26 cellular contexts compared by ENCODE assay signal in genomic region chr2:124607679-124608078, GRCh38.
"Had no signal": no experiment of that assay in that cellular context is flagged by ENCODE, and none has a peak within 500 bp of the region (broad histone marks: within the 10 kb centered on the region; RNA-seq: fewer than 3 reads in every experiment).

No MANE protein-coding gene starts in this region.

- DNase-seq: activated CD4-positive, alpha-beta memory T cell treated with anti-CD3 and anti-CD28 coated beads for 36 hours; activated CD4-positive, alpha-beta T cell treated with anti-CD3 and anti-CD28 coated beads, Interleukin-2, amount 10 ng/mL, durations not matched to agents 7 days and 5 days; activated CD4-positive, CD25-positive, alpha-beta regulatory T cell; activated CD8-positive, alpha-beta memory T cell treated with anti-CD3 and anti-CD28 coated beads for 24 hours; activated gamma-delta T cell; activated naive CD4-positive, alpha-beta T cell treated with anti-CD3 and anti-CD28 coated beads, Interleukin-2, amount 50 U/mL, for 16 hours; activated naive CD8-positive, alpha-beta T cell treated with anti-CD3 and anti-CD28 coated beads, Interleukin-2, amount 10 ng/mL, durations not matched to agents 7 days and 5 days; activated T-cell treated with anti-CD3 and anti-CD28 coated beads, Interleukin-2, amount 50 U/mL, for 4 hours; adrenal gland; caudate nucleus; Karpas-422; NCI-H1105 treated with DMSO at 0.1 percent for 48 hours; NCI-H1436 treated with DMSO at 0.1 percent for 48 hours; NCI-H187; NCI-H2081; NCI-H510A treated with DMSO at 0.1 percent for 48 hours; NCI-H69; NK-92 treated with Interleukin-12 subunit alpha and Interleukin-12 subunit beta, amount 100 ng/mL, for 24 hours; OCI-M1; RPMI8226; T-helper 1 cell had no signal

- H3K27me3 ChIP-seq: adrenal gland, breast epithelium had no signal

- H3K36me3 Mint-ChIP-seq: activated CD4-positive, alpha-beta memory T cell treated with anti-CD3 and anti-CD28 coated beads for 36 hours; activated naive CD8-positive, alpha-beta T cell treated with anti-CD3 and anti-CD28 coated beads, Interleukin-2, amount 10 ng/mL, durations not matched to agents 7 days and 5 days had no signal

- H3K9me3 ChIP-seq: adrenal gland, breast epithelium had no signal

- H3K4me3 Mint-ChIP-seq: activated CD4-positive, alpha-beta memory T cell treated with anti-CD3 and anti-CD28 coated beads for 36 hours; activated CD4-positive, alpha-beta T cell treated with anti-CD3 and anti-CD28 coated beads, Interleukin-2, amount 10 ng/mL, durations not matched to agents 7 days and 5 days; activated naive CD8-positive, alpha-beta T cell treated with anti-CD3 and anti-CD28 coated beads, Interleukin-2, amount 10 ng/mL, durations not matched to agents 7 days and 5 days; activated T-cell treated with anti-CD3 and anti-CD28 coated beads, Interleukin-2, amount 50 U/mL, for 4 hours had no signal

- ATAC-seq: activated T-cell treated with anti-CD3 and anti-CD28 coated beads, Interleukin-2, amount 50 U/mL, for 4 hours; Panc1; Right ventricle myocardium inferior had no signal

- H3K27me3 Mint-ChIP-seq: activated CD4-positive, alpha-beta memory T cell treated with anti-CD3 and anti-CD28 coated beads for 36 hours; activated CD4-positive, alpha-beta T cell treated with anti-CD3 and anti-CD28 coated beads, Interleukin-2, amount 10 ng/mL, durations not matched to agents 7 days and 5 days; activated naive CD8-positive, alpha-beta T cell treated with anti-CD3 and anti-CD28 coated beads, Interleukin-2, amount 10 ng/mL, durations not matched to agents 7 days and 5 days had no signal

- H3K27ac Mint-ChIP-seq: activated CD4-positive, alpha-beta memory T cell treated with anti-CD3 and anti-CD28 coated beads for 36 hours; activated CD4-positive, alpha-beta T cell treated with anti-CD3 and anti-CD28 coated beads, Interleukin-2, amount 10 ng/mL, durations not matched to agents 7 days and 5 days; activated naive CD8-positive, alpha-beta T cell treated with anti-CD3 and anti-CD28 coated beads, Interleukin-2, amount 10 ng/mL, durations not matched to agents 7 days and 5 days had no signal

- H3K27ac ChIP-seq: adrenal gland, breast epithelium, SK-N-MC, VCaP had no signal

- H3K4me1 Mint-ChIP-seq: activated CD4-positive, alpha-beta T cell treated with anti-CD3 and anti-CD28 coated beads, Interleukin-2, amount 10 ng/mL, durations not matched to agents 7 days and 5 days; activated naive CD8-positive, alpha-beta T cell treated with anti-CD3 and anti-CD28 coated beads, Interleukin-2, amount 10 ng/mL, durations not matched to agents 7 days and 5 days had no signal

- H3K4me3 ChIP-seq: adrenal gland, breast epithelium, SK-N-MC had no signal

- H3K4me1 ChIP-seq: adrenal gland, breast epithelium had no signal

- H3K36me3 ChIP-seq: adrenal gland, breast epithelium had no signal

- H3K9me3 Mint-ChIP-seq: activated CD4-positive, alpha-beta memory T cell treated with anti-CD3 and anti-CD28 coated beads for 36 hours had no signal
